In genomic region chr1:201715351-201715750, GRCh38 we compare ENCODE assay signal across 1 cellular context.
TF ChIP-seq lines count a peak whose summit lies in the region.

No MANE protein-coding gene starts in this region.

TF ChIP-seq in GM12878, 131 proteins besides CTCF, POLR2A, EP300 and RAD21 (continued from another document):
- TF ChIP-seq NKRF (conservative IDR thresholded peaks at IDR 0.05): no peak
- no peak for TF ChIP-seq MYC (IDR thresholded peaks at IDR 0.05; ENCODE audit: insufficient read depth, insufficient read length, insufficient replicate concordance, low read length, severe bottlenecking)
- TF ChIP-seq BCLAF1 (IDR thresholded peaks at IDR 0.05): no peak
